ENCODE assay signal across 14 cellular contexts in genomic region chr5:17221843-17222614, GRCh38. TPM values are rescaled to one million over a fixed set of nuclear protein-coding genes. Genes with fewer than 3 reads are reported as not detected.
DNase-seq lines count a peak whose midpoint lies in the region; ATAC-seq and TF ChIP-seq lines count a peak whose summit lies in the region.
"Had no signal": no experiment of that assay in that cellular context is flagged by ENCODE, and none has a peak within 500 bp of the region (broad histone marks: within the 10 kb centered on the region; RNA-seq: fewer than 3 reads in every experiment).

No MANE protein-coding gene starts in this region.

- H3K14ac ChIP-seq in mesenchymal stem cell (ENCODE audit: low read length in 2 of 2) = no peak overlapping the region

- no peak for TF ChIP-seq CTCF in SU-DHL-6 (IDR thresholded peaks at IDR 0.05; ENCODE audit: insufficient read depth, low read length, poor library complexity, severe bottlenecking)
- no peak for TF ChIP-seq CTCF in upper lobe of right lung (IDR thresholded peaks at IDR 0.05)

- H2BK12ac ChIP-seq in mesenchymal stem cell (ENCODE audit: low read length in 2 of 2) = no peak overlapping the region

- H2BK120ac ChIP-seq in mesenchymal stem cell (ENCODE audit: low read depth, low read length) = no peak overlapping the region

- H4K8ac ChIP-seq in mesenchymal stem cell (ENCODE audit: low read length) = no peak overlapping the region

- peaks cover 41% of the 10 kb centered on the region for H3F3A ChIP-seq in SU-DHL-6 (ENCODE audit: insufficient read depth)

- H3K4ac ChIP-seq in mesenchymal stem cell (ENCODE audit: low read depth in 1 of 2, low read length in 2 of 2) = no peak overlapping the region

- no peak overlapping the region for H2AFZ ChIP-seq in SU-DHL-6 (ENCODE audit: low read depth, low read length, severe bottlenecking)
- H2AFZ ChIP-seq in mesenchymal stem cell (ENCODE audit: low read depth, low read length) = no peak overlapping the region

- H3K79me2 ChIP-seq in SU-DHL-6 (ENCODE audit: insufficient read depth, low read length) = peaks cover 96% of the 10 kb centered on the region

- ATAC-seq in GM18498 (IDR thresholded peaks at IDR 0.05; ENCODE audit: unreplicated experiment) (peak; percentile 28), HG03442 (IDR thresholded peaks at IDR 0.05; ENCODE audit: unreplicated experiment) (peak; percentile 12), HG03135 (IDR thresholded peaks at IDR 0.05; ENCODE audit: unreplicated experiment) (no peak), upper lobe of right lung (no peak)

- DNase-seq in mesenchymal stem cell (no peak), substantia nigra (lab: John Stamatoyannopoulos, UW) (no peak), upper lobe of right lung (no peak)
- DNase-seq in effector CD8-positive, alpha-beta T cell (lab: John Stamatoyannopoulos, UW) = no peak
- DNase-seq: activated CD4-positive, CD25-positive, alpha-beta regulatory T cell; activated naive CD4-positive, alpha-beta T cell treated with anti-CD3 and anti-CD28 coated beads, Interleukin-2, amount 10 ng/mL, durations not matched to agents 7 days and 5 days; COR-L47; KG1; left ventricle myocardium inferior; stimulated activated naive CD4-positive, alpha-beta T cell treated with Interleukin-2 at 50 U/mL for 16 hours had no signal

- peaks cover 62% of the 10 kb centered on the region for H4K20me1 ChIP-seq in SU-DHL-6 (ENCODE audit: low read depth, low read length)

- no peak overlapping the region for H2AK5ac ChIP-seq in mesenchymal stem cell (ENCODE audit: low read length, severe bottlenecking)

- H3K9me3 ChIP-seq in SU-DHL-6 (ENCODE audit: insufficient read depth, low read length) (no peaks in the 10 kb centered on the region), mesenchymal stem cell (ENCODE audit: control insufficient read depth, low read length) (no peaks in the 10 kb centered on the region), upper lobe of right lung (no peaks in the 10 kb centered on the region)
- H3K9me3 ChIP-seq: left ventricle myocardium inferior had no signal

- H3K23ac ChIP-seq in mesenchymal stem cell (ENCODE audit: low read length in 2 of 2) = no peak overlapping the region

- peak overlapping the region; percentile 60 for H3K4me3 ChIP-seq in SU-DHL-6 (ENCODE audit: insufficient read depth, low read length, poor library complexity, severe bottlenecking)
- H3K4me3 ChIP-seq in mesenchymal stem cell (ENCODE audit: insufficient read depth in 1 of 2, low read depth in 1 of 2, low read length in 2 of 2) = peak overlapping the region in 1 of 2 experiments; percentile 41
- no peak overlapping the region for H3K4me3 ChIP-seq in upper lobe of right lung
- H3K4me3 ChIP-seq: left ventricle myocardium inferior had no signal

- H3K27me3 ChIP-seq in SU-DHL-6 (ENCODE audit: low read length) (no peaks in the 10 kb centered on the region), mesenchymal stem cell (ENCODE audit: control insufficient read depth in 1 of 2, insufficient read depth in 1 of 2, low read length in 2 of 2) (no peaks in the 10 kb centered on the region), upper lobe of right lung (no peaks in the 10 kb centered on the region)

- peaks cover 22% of the 10 kb centered on the region for H3K36me3 ChIP-seq in SU-DHL-6 (ENCODE audit: low read length)
- peaks cover 4 to 49% of the 10 kb centered on the region in 2 experiments for H3K36me3 ChIP-seq in mesenchymal stem cell (ENCODE audit: control insufficient read depth in 1 of 2, insufficient read depth in 2 of 2, low read depth in 1 of 2, low read length in 2 of 2)
- H3K36me3 ChIP-seq in upper lobe of right lung = no peaks in the 10 kb centered on the region
- H3K36me3 ChIP-seq: left ventricle myocardium inferior had no signal

- H4K91ac ChIP-seq in mesenchymal stem cell (ENCODE audit: low read length) = no peak overlapping the region

- H3K27ac ChIP-seq in SU-DHL-6 (ENCODE audit: low read depth, low read length) (peak overlapping the region; percentile 84), mesenchymal stem cell (ENCODE audit: low read length, poor library complexity, severe bottlenecking) (peak overlapping the region; percentile 27), substantia nigra (ENCODE audit: low read depth, low read length, poor library complexity, severe bottlenecking) (no peak overlapping the region), upper lobe of right lung (no peak overlapping the region)
- H3K27ac ChIP-seq: left ventricle myocardium inferior had no signal

- no peak overlapping the region for H2BK15ac ChIP-seq in mesenchymal stem cell (ENCODE audit: low read depth, poor library complexity, severe bottlenecking)

- H3K9me2 ChIP-seq in SU-DHL-6 (replicated peaks; ENCODE audit: insufficient read depth, low read length) = no peaks in the 10 kb centered on the region

- no peaks in the 10 kb centered on the region for H3K79me1 ChIP-seq in mesenchymal stem cell (replicated peaks; ENCODE audit: low read length, poor library complexity, severe bottlenecking)

- WGBS in mesenchymal stem cell = 90% methylated on average over 2 of the region's 4 CpGs

- H3K9ac ChIP-seq in SU-DHL-6 (ENCODE audit: low read length) (peak overlapping the region; percentile 89), mesenchymal stem cell (ENCODE audit: low read length) (peak overlapping the region; percentile 41)

- peak overlapping the region; percentile 93 for H3K4me2 ChIP-seq in SU-DHL-6 (ENCODE audit: low read depth, low read length, poor library complexity, severe bottlenecking)
- no peak overlapping the region for H3K4me2 ChIP-seq in mesenchymal stem cell (ENCODE audit: low read length, poor library complexity, severe bottlenecking)

- H2BK5ac ChIP-seq in mesenchymal stem cell (ENCODE audit: low read depth, low read length, poor library complexity, severe bottlenecking) = no peak overlapping the region

- H3K18ac ChIP-seq in mesenchymal stem cell (ENCODE audit: low read depth in 1 of 2, low read length in 2 of 2) = no peak overlapping the region

- intact Hi-C loops in upper lobe of right lung (cut with DNase I) = no loop called here

- H3K4me1 ChIP-seq in mesenchymal stem cell (ENCODE audit: control insufficient read depth, insufficient read depth, low read depth, low read length) (peaks cover 8% of the 10 kb centered on the region), upper lobe of right lung (peaks cover 3% of the 10 kb centered on the region)

RNA-seq across cellular contexts. Expression of gene BASP1, which starts 4.6 kb away (rescaled TPM):
- 308 TPM for polyA plus RNA-seq in mesenchymal stem cell (2013, experiment 1 of 2)
- 322 TPM for polyA plus RNA-seq in mesenchymal stem cell (2013, experiment 2 of 2)
- 31.1 TPM for total RNA-seq in upper lobe of right lung

Comparison
In these comparisons a context has a peak if more than half of its experiments do, and no peak if none do; other contexts are left out.
1. ATAC-seq: peak in GM18498 (single experiment) and HG03442 (single experiment); none in HG03135 (single experiment) and upper lobe of right lung (single experiment).
2. H3K27ac ChIP-seq: peak in SU-DHL-6 (single experiment) and mesenchymal stem cell (single experiment); none in substantia nigra (single experiment) and upper lobe of right lung (single experiment).